8 cellular contexts compared by ENCODE assay signal in the genomic region with DNA sequence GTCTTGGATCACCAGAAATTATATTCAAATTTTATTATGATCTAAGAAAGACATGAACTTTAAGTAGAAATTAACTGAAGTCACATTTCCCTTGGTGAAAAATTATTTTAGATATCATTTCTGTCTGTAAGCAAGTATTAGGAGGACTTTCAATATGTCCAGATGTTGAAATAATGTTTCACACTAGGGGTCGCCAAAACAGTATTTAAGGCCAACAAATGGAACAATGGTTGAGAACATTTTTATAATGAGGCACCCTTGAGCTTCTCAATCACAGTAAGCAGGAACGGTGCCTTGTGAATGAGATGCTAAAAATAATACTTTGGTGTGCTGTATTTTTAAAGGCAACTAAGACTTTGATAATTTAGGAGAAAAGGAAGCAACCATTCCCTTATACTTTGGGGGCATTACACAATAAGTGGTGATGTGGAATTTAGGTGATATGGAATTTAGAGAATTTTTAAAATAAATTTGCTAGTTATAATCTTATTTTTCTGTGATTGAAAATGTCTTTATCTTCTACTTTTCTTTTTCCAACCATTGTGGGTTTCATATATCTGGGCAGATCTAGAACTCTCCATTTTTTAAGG. TPM values are rescaled to one million over a fixed set of nuclear protein-coding genes. Genes with fewer than 3 reads are reported as not detected.
DNase-seq lines count a peak whose midpoint lies in the region; ATAC-seq, FAIRE-seq and TF ChIP-seq lines count a peak whose summit lies in the region.

No MANE protein-coding gene starts in this region.

- TF ChIP-seq EP300 in upper lobe of left lung (IDR thresholded peaks at IDR 0.05): no peak

- H3K27ac ChIP-seq in right lobe of liver (no peak overlapping the region), upper lobe of left lung (no peak overlapping the region)

- no peak overlapping the region for H3K4me3 Mint-ChIP-seq in activated naive CD4-positive, alpha-beta T cell treated with anti-CD3 and anti-CD28 coated beads for 36 hours

- H3K4me1 ChIP-seq in right lobe of liver (no peaks in the 10 kb centered on the region), upper lobe of left lung (peaks cover 0 to 11% (median 5%) of the 10 kb centered on the region in 4 donors)

- CTCF ChIA-PET in activated naive CD4-positive, alpha-beta T cell treated with anti-CD3 and anti-CD28 coated beads for 36 hours (lab: Charles Lee): interaction anchor here (0.5 to 6.6 kb wide), 9 partner anchors 7 to 375 kb away, joined by 3 to 105 read pairs (median 4); no protein-coding TSS in a partner anchor

- TF ChIP-seq CTCF in choroid plexus epithelial cell (conservative IDR thresholded peaks at IDR 0.05; ENCODE audit: low read depth, low read length) (peak; percentile 69), right lobe of liver (IDR thresholded peaks at IDR 0.05) (peak; percentile 66 to 79 (median 69)), upper lobe of left lung (IDR thresholded peaks at IDR 0.05) (peak; percentile 43 to 79 (median 72))

- H3K4me1 Mint-ChIP-seq in activated naive CD4-positive, alpha-beta T cell treated with anti-CD3 and anti-CD28 coated beads for 36 hours (ENCODE audit: low read depth): peaks cover 11% of the 10 kb centered on the region

- H3K9me3 Mint-ChIP-seq in activated naive CD4-positive, alpha-beta T cell treated with anti-CD3 and anti-CD28 coated beads for 36 hours: no peaks in the 10 kb centered on the region

- H3K27me3 ChIP-seq in right lobe of liver (no peaks in the 10 kb centered on the region), upper lobe of left lung (no peaks in the 10 kb centered on the region)

- H3K27ac Mint-ChIP-seq in activated naive CD4-positive, alpha-beta T cell treated with anti-CD3 and anti-CD28 coated beads for 36 hours: no peak overlapping the region

- no peaks in the 10 kb centered on the region for H3K27me3 Mint-ChIP-seq in activated naive CD4-positive, alpha-beta T cell treated with anti-CD3 and anti-CD28 coated beads for 36 hours (ENCODE audit: low read depth)

- no peaks in the 10 kb centered on the region for H3K36me3 Mint-ChIP-seq in activated naive CD4-positive, alpha-beta T cell treated with anti-CD3 and anti-CD28 coated beads for 36 hours (ENCODE audit: low read depth)

- DNase-seq in activated naive CD4-positive, alpha-beta T cell treated with anti-CD3 and anti-CD28 coated beads for 36 hours: peak; percentile 48
- DNase-seq in activated naive CD4-positive, alpha-beta T cell treated with Interleukin-2 at 50 U/mL for 16 hours: no peak
- peak; percentile 70 for DNase-seq in Jurkat, Clone E6-1 (ENCODE audit: low read depth, low spot score)
- DNase-seq in RCC 7860 (ENCODE audit: low spot score) (peak; percentile 49), choroid plexus epithelial cell (ENCODE audit: low read depth) (peak; percentile 90), right lobe of liver (no peak), upper lobe of left lung (no peak)

- peak; percentile 82 for ATAC-seq in GM21526 (IDR thresholded peaks at IDR 0.05; ENCODE audit: low FRiP score, unreplicated experiment)
- ATAC-seq in right lobe of liver: peak; percentile 85 to 97 (median 86)
- ATAC-seq in upper lobe of left lung (ENCODE audit: low FRiP score in 2 of 2): peak; percentile 65 to 91

- intact Hi-C loops in activated naive CD4-positive, alpha-beta T cell treated with anti-CD3 and anti-CD28 coated beads for 36 hours (cut with micrococcal nuclease): loop anchor here (1.0 to 10.0 kb wide), 10 partner anchors 26 to 1110 kb away; a partner anchor contains a TSS
- intact Hi-C loops in right lobe of liver (cut with DNase I): loop anchor here (5.0 to 10.0 kb wide), 2 partner anchors 112 to 130 kb away; no protein-coding TSS in a partner anchor

- peak; percentile 84 for FAIRE-seq in RCC 7860 (lab: Jason Lieb, UNC)

- H3K9me3 ChIP-seq in right lobe of liver (no peaks in the 10 kb centered on the region), upper lobe of left lung (no peaks in the 10 kb centered on the region)

- 3% methylated on average over 2 of the region's 2 CpGs for WGBS in right lobe of liver (ENCODE audit: insufficient coverage, low coverage, low lambda C conversion rate, missing lambda C conversion rate)
- 0% methylated on average over 2 of the region's 2 CpGs for WGBS in upper lobe of left lung, 2 donors

- H3K36me3 ChIP-seq in right lobe of liver (no peaks in the 10 kb centered on the region), upper lobe of left lung (no peaks in the 10 kb centered on the region)

- no peak overlapping the region for H3K4me3 ChIP-seq in Jurkat, Clone E6-1 (ENCODE audit: low read length)
- no peak overlapping the region for H3K4me3 ChIP-seq in choroid plexus epithelial cell (ENCODE audit: low read depth, low read length)
- H3K4me3 ChIP-seq in right lobe of liver: no peak overlapping the region
- H3K4me3 ChIP-seq in upper lobe of left lung: no peak overlapping the region

- TF ChIP-seq POLR2A in right lobe of liver (IDR thresholded peaks at IDR 0.05): no peak
- TF ChIP-seq POLR2A in upper lobe of left lung (IDR thresholded peaks at IDR 0.05): no peak

RNA-seq across cellular contexts. Expression of a gene that starts 9.6 kb away (rescaled TPM):
- total RNA-seq in activated naive CD4-positive, alpha-beta T cell treated with anti-CD3 and anti-CD28 coated beads for 36 hours: 100 to 1,000 TPM; 170 to 176 TPM
- 195 TPM for polyA plus RNA-seq in Jurkat, Clone E6-1 (2012; ENCODE audit: insufficient read depth, insufficient read length)
- 100 to 1,000 TPM in 2 of 6 experiments, 10 to 100 TPM in 4; 59.2 to 206 (median 70.6) TPM for total RNA-seq in right lobe of liver
- total RNA-seq in upper lobe of left lung: 100 to 1,000 TPM in 3 of 6 donors, 10 to 100 TPM in 3; 47.1 to 157 (median 96.9) TPM

RNA-seq across cellular contexts. Expression of a gene that starts 45.3 kb away (rescaled TPM):
- 10 to 100 TPM; 17.2 to 17.5 TPM for total RNA-seq in activated naive CD4-positive, alpha-beta T cell treated with anti-CD3 and anti-CD28 coated beads for 36 hours
- 1.1 TPM for polyA plus RNA-seq in Jurkat, Clone E6-1 (2012; ENCODE audit: insufficient read depth, insufficient read length)
- total RNA-seq in right lobe of liver (1 to 10 TPM in 5 of 6 experiments, under 1 TPM in 1; 0.86 to 7.4 (median 4.1) TPM), upper lobe of left lung (100 to 1,000 TPM in 1 of 6 donors, 10 to 100 TPM in 5; 47.9 to 134 (median 75.5) TPM)

Comparison
In these comparisons a context has a peak if more than half of its experiments do, and no peak if none do; other contexts are left out.
1. DNase-seq: peak in activated naive CD4-positive, alpha-beta T cell treated with anti-CD3 and anti-CD28 coated beads for 36 hours (single experiment), Jurkat, Clone E6-1 (single experiment), RCC 7860 (single experiment) and choroid plexus epithelial cell (single experiment); none in activated naive CD4-positive, alpha-beta T cell treated with Interleukin-2 at 50 U/mL for 16 hours (single experiment), right lobe of liver (0 of 3) and upper lobe of left lung (0 of 2).
2. Peak in every context shown above with its lines, with median percentiles within 50 percentile points of each other: ATAC-seq and CTCF ChIP-seq.